10 cellular contexts compared by ENCODE assay signal in genomic region chr15:31031471-31032064, GRCh38. TPM values are rescaled to one million over a fixed set of nuclear protein-coding genes. Genes with fewer than 3 reads are reported as not detected.
DNase-seq lines count a peak whose midpoint lies in the region; ATAC-seq, FAIRE-seq and TF ChIP-seq lines count a peak whose summit lies in the region.
"Had no signal": no experiment of that assay in that cellular context is flagged by ENCODE, and none has a peak within 500 bp of the region (broad histone marks: within the 10 kb centered on the region; RNA-seq: fewer than 3 reads in every experiment).

No MANE protein-coding gene starts in this region.

- H3K36me3 Mint-ChIP-seq in activated CD8-positive, alpha-beta T cell treated with anti-CD3 and anti-CD28 coated beads for 36 hours (ENCODE audit: low read depth): no peaks in the 10 kb centered on the region
- H3K36me3 Mint-ChIP-seq in activated CD8-positive, alpha-beta T cell treated with anti-CD3 and anti-CD28 coated beads, Interleukin-2, amount 10 ng/mL, durations not matched to agents 7 days and 5 days (ENCODE audit: low read depth): no peaks in the 10 kb centered on the region

- no peak for TF ChIP-seq CTCF in activated CD8-positive, alpha-beta T cell treated with anti-CD3 and anti-CD28 coated beads for 36 hours (IDR thresholded peaks at IDR 0.05)

- H3K27ac Mint-ChIP-seq in activated CD8-positive, alpha-beta T cell treated with anti-CD3 and anti-CD28 coated beads for 36 hours: no peak overlapping the region
- no peak overlapping the region for H3K27ac Mint-ChIP-seq in activated CD8-positive, alpha-beta T cell treated with anti-CD3 and anti-CD28 coated beads, Interleukin-2, amount 10 ng/mL, durations not matched to agents 7 days and 5 days

- no peak overlapping the region for H3K27ac ChIP-seq in small intestine (ENCODE audit: low read depth in 1 of 2, low read length in 1 of 2)
- H3K27ac ChIP-seq: psoas muscle had no signal

- no peaks in the 10 kb centered on the region for H3K4me1 Mint-ChIP-seq in activated CD8-positive, alpha-beta T cell treated with anti-CD3 and anti-CD28 coated beads for 36 hours (ENCODE audit: low read depth)
- H3K4me1 Mint-ChIP-seq in activated CD8-positive, alpha-beta T cell treated with anti-CD3 and anti-CD28 coated beads, Interleukin-2, amount 10 ng/mL, durations not matched to agents 7 days and 5 days (ENCODE audit: low read depth): peaks cover 13% of the 10 kb centered on the region

- intact Hi-C loops in activated CD8-positive, alpha-beta T cell treated with anti-CD3 and anti-CD28 coated beads for 36 hours (cut with micrococcal nuclease): no loop called here

- no peak overlapping the region for H3K4me3 Mint-ChIP-seq in activated CD8-positive, alpha-beta T cell treated with anti-CD3 and anti-CD28 coated beads for 36 hours
- no peak overlapping the region for H3K4me3 Mint-ChIP-seq in activated CD8-positive, alpha-beta T cell treated with anti-CD3 and anti-CD28 coated beads, Interleukin-2, amount 10 ng/mL, durations not matched to agents 7 days and 5 days

- peaks cover 5% of the 10 kb centered on the region for H3K27me3 Mint-ChIP-seq in activated CD8-positive, alpha-beta T cell treated with anti-CD3 and anti-CD28 coated beads for 36 hours
- peaks cover 10% of the 10 kb centered on the region for H3K27me3 Mint-ChIP-seq in activated CD8-positive, alpha-beta T cell treated with anti-CD3 and anti-CD28 coated beads, Interleukin-2, amount 10 ng/mL, durations not matched to agents 7 days and 5 days (ENCODE audit: low read depth)

- peak; percentile 64 for ATAC-seq in activated CD8-positive, alpha-beta T cell treated with anti-CD3 and anti-CD28 coated beads for 36 hours
- ATAC-seq in activated CD8-positive, alpha-beta T cell treated with anti-CD3 and anti-CD28 coated beads, Interleukin-2, amount 10 ng/mL, durations not matched to agents 7 days and 5 days: no peak
- ATAC-seq in HG02642 (IDR thresholded peaks at IDR 0.05; ENCODE audit: poor library complexity, unreplicated experiment): peak; percentile 75

- no peak for FAIRE-seq in small intestine (lab: Jason Lieb, UNC)

- no peaks in the 10 kb centered on the region for H3K9me3 Mint-ChIP-seq in activated CD8-positive, alpha-beta T cell treated with anti-CD3 and anti-CD28 coated beads for 36 hours
- no peaks in the 10 kb centered on the region for H3K9me3 Mint-ChIP-seq in activated CD8-positive, alpha-beta T cell treated with anti-CD3 and anti-CD28 coated beads, Interleukin-2, amount 10 ng/mL, durations not matched to agents 7 days and 5 days (ENCODE audit: insufficient read depth)

- H3K9me3 ChIP-seq in small intestine (ENCODE audit: control insufficient read depth, low read depth) (no peaks in the 10 kb centered on the region), MG63 (no peaks in the 10 kb centered on the region)
- H3K9me3 ChIP-seq: psoas muscle had no signal

- H3K27me3 ChIP-seq in small intestine (ENCODE audit: control insufficient read depth in 2 of 2, insufficient read depth in 2 of 2, low read length in 2 of 2) (no peaks in the 10 kb centered on the region), MG63 (no peaks in the 10 kb centered on the region)

- in situ Hi-C loops in SK-MEL-5 (cut with HindIII; ENCODE audit: low pct_unique_long_range_greater_than_20kb, low sequenced_read_pairs): no loop called here

- WGBS in small intestine, 3 donors: 83 to 93% (median 86%) methylated on average over 3 of the region's 3 CpGs

- H3K4me3 ChIP-seq in small intestine (ENCODE audit: low read depth in 1 of 2, low read length in 2 of 2) (no peak overlapping the region), MG63 (no peak overlapping the region)
- H3K4me3 ChIP-seq: psoas muscle had no signal

- no peak for DNase-seq in activated CD8-positive, alpha-beta T cell treated with anti-CD3 and anti-CD28 coated beads for 36 hours
- DNase-seq in activated CD8-positive, alpha-beta T cell treated with anti-CD3 and anti-CD28 coated beads, Interleukin-2, amount 10 ng/mL, durations not matched to agents 7 days and 5 days: no peak
- peak; percentile 33 for DNase-seq in SK-MEL-5 (ENCODE audit: low read depth, low spot score)
- DNase-seq in small intestine: peak; percentile 11
- no peak for DNase-seq in AML-193 (lab: John Stamatoyannopoulos, UW)
- no peak for DNase-seq in MG63
- DNase-seq in HPDE6-E6E7 (ENCODE audit: extremely low spot score): no peak
- DNase-seq: psoas muscle; stimulated activated naive CD4-positive, alpha-beta T cell had no signal

- POLR2A ChIA-PET in activated CD8-positive, alpha-beta T cell treated with anti-CD3 and anti-CD28 coated beads for 36 hours (lab: Charles Lee): no interaction called here
- POLR2A ChIA-PET in activated CD8-positive, alpha-beta T cell treated with anti-CD3 and anti-CD28 coated beads, Interleukin-2, amount 10 ng/mL, durations not matched to agents 7 days and 5 days (lab: Charles Lee): no interaction called here

- CTCF ChIA-PET in activated CD8-positive, alpha-beta T cell treated with anti-CD3 and anti-CD28 coated beads for 36 hours (lab: Charles Lee): interaction anchor here (1.0 kb wide), 1 partner anchor 98 kb away, joined by 3 read pairs; no protein-coding TSS in a partner anchor
- CTCF ChIA-PET in activated CD8-positive, alpha-beta T cell treated with anti-CD3 and anti-CD28 coated beads, Interleukin-2, amount 10 ng/mL, durations not matched to agents 7 days and 5 days (lab: Charles Lee): interaction anchor here (0.9 kb wide), 1 partner anchor 18 kb away, joined by 3 read pairs; no protein-coding TSS in a partner anchor

- no peaks in the 10 kb centered on the region for H3K36me3 ChIP-seq in small intestine (ENCODE audit: control insufficient read depth in 2 of 2, insufficient read depth in 2 of 2, low read length in 2 of 2)
- H3K36me3 ChIP-seq in MG63: no peaks in the 10 kb centered on the region

- H3K4me1 ChIP-seq in small intestine (ENCODE audit: control insufficient read depth in 2 of 2, insufficient read depth in 1 of 2, low read depth in 1 of 2, low read length in 1 of 2): no peaks in the 10 kb centered on the region
- H3K4me1 ChIP-seq: psoas muscle had no signal

RNA-seq across cellular contexts. Expression of gene MTMR10, which starts 40.1 kb away (rescaled TPM):
- 10 to 100 TPM; 11.3 to 13.2 TPM for total RNA-seq in activated CD8-positive, alpha-beta T cell treated with anti-CD3 and anti-CD28 coated beads for 36 hours
- 10 to 100 TPM; 21.9 to 22.3 TPM for total RNA-seq in activated CD8-positive, alpha-beta T cell treated with anti-CD3 and anti-CD28 coated beads, Interleukin-2, amount 10 ng/mL, durations not matched to agents 7 days and 5 days
- 20.8 and 24.2 TPM in 2 replicates for total RNA-seq in SK-MEL-5 (2014; rRNA removed; shearing (Covaris generic))
- 13.1 and 15.9 TPM in 2 replicates for polyA plus RNA-seq in SK-MEL-5 (2015; cell fraction: cytosol; rRNA removed)
- 41.1 and 53.5 TPM in 2 replicates for polyA plus RNA-seq in SK-MEL-5 (2015; cell fraction: nucleus; rRNA removed)
- 10 to 100 TPM; 11.0 to 26.8 (median 17.8) TPM for polyA plus RNA-seq in small intestine
- total RNA-seq in MG63 (2014; rRNA removed; shearing (Covaris generic); ENCODE audit: low replicate concordance): 2.4 and 16.3 TPM in 2 replicates

Comparison
In these comparisons a context has a peak if more than half of its experiments do, and no peak if none do; other contexts are left out.
1. DNase-seq: peak in SK-MEL-5 (single experiment) and small intestine (single experiment); none in activated CD8-positive, alpha-beta T cell treated with anti-CD3 and anti-CD28 coated beads for 36 hours (single experiment), activated CD8-positive, alpha-beta T cell treated with anti-CD3 and anti-CD28 coated beads, Interleukin-2, amount 10 ng/mL, durations not matched to agents 7 days and 5 days (single experiment), AML-193 (0 of 2), MG63 (single experiment) and HPDE6-E6E7 (single experiment).